12 cellular contexts compared by ENCODE assay signal in genomic region chr1:153984125-153984899, GRCh38. TPM values are rescaled to one million over a fixed set of nuclear protein-coding genes. Genes with fewer than 3 reads are reported as not detected.
DNase-seq lines count a peak whose midpoint lies in the region; TF ChIP-seq lines count a peak whose summit lies in the region.
"Had no signal": no experiment of that assay in that cellular context is flagged by ENCODE, and none has a peak within 500 bp of the region (broad histone marks: within the 10 kb centered on the region; RNA-seq: fewer than 3 reads in every experiment).

No MANE protein-coding gene starts in this region.

- H3K4me3 Mint-ChIP-seq in osteocyte (ENCODE audit: unreplicated experiment) = peak overlapping the region; percentile 99
- H3K4me3 Mint-ChIP-seq: T-helper 1 cell treated with Interleukin-12 subunit alpha and Interleukin-12 subunit beta and Interleukin-4 antibody, amounts not matched to agents 30 μg/mL and 1 μg/mL, for 36 hours had no signal

- H3K27me3 ChIP-seq in BLaER1 = no peaks in the 10 kb centered on the region
- no peaks in the 10 kb centered on the region for H3K27me3 ChIP-seq in OCI-LY3 (ENCODE audit: low read depth, low read length)

- H3K4me3 ChIP-seq in BLaER1 = no peak overlapping the region
- no peak overlapping the region for H3K4me3 ChIP-seq in OCI-LY3 (ENCODE audit: low read length)
- H3K4me3 ChIP-seq in epithelial cell of proximal tubule (ENCODE audit: low read depth, low read length) = peak overlapping the region; percentile 77

- H3K36me3 Mint-ChIP-seq in osteocyte (ENCODE audit: unreplicated experiment) = peaks cover 9% of the 10 kb centered on the region

- TF ChIP-seq CTCF in OCI-LY3 (IDR thresholded peaks at IDR 0.05; ENCODE audit: low read depth, low read length) (no peak), epithelial cell of proximal tubule (conservative IDR thresholded peaks at IDR 0.05; ENCODE audit: low read depth, low read length) (no peak), osteocyte (IDR thresholded peaks at IDR 0.05) (no peak)

- H2AFZ ChIP-seq in OCI-LY3 (ENCODE audit: low read depth, low read length) = no peak overlapping the region

- peak overlapping the region; percentile 48 for H3K27ac Mint-ChIP-seq in osteocyte (ENCODE audit: unreplicated experiment)
- H3K27ac Mint-ChIP-seq: activated T-helper 2 cell treated with anti-CD3 and anti-CD28 coated beads, Interferon-gamma antibody, Interleukin-2, Interleukin-4, amounts not matched to agents 10 μg/mL and 5 μg/mL and 100 μg/mL, durations not matched to agents 14 hours and 24 hours and 36 hours had no signal

- H3K4me1 ChIP-seq in BLaER1 (peaks cover 37% of the 10 kb centered on the region), OCI-LY3 (ENCODE audit: low read length) (peaks cover 31% of the 10 kb centered on the region)

- peaks cover 34% of the 10 kb centered on the region for H3K4me1 Mint-ChIP-seq in osteocyte (ENCODE audit: unreplicated experiment)

- no peaks in the 10 kb centered on the region for H3K79me2 ChIP-seq in OCI-LY3 (ENCODE audit: low read length)

- H3K9me3 Mint-ChIP-seq in osteocyte (ENCODE audit: unreplicated experiment) = no peaks in the 10 kb centered on the region
- H3K9me3 Mint-ChIP-seq: activated T-helper 2 cell treated with anti-CD3 and anti-CD28 coated beads, Interferon-gamma antibody, Interleukin-2, Interleukin-4, amounts not matched to agents 10 μg/mL and 5 μg/mL and 100 μg/mL, durations not matched to agents 14 hours and 24 hours and 36 hours; T-helper 1 cell treated with Interleukin-12 subunit alpha and Interleukin-12 subunit beta and Interleukin-4 antibody, amounts not matched to agents 30 μg/mL and 1 μg/mL, for 36 hours had no signal

- H4K20me1 ChIP-seq in BLaER1 = no peaks in the 10 kb centered on the region
- H4K20me1 ChIP-seq in OCI-LY3 (ENCODE audit: insufficient read depth, low read length) = no peaks in the 10 kb centered on the region

- H3K4me2 ChIP-seq in BLaER1 = peak overlapping the region; percentile 96
- peak overlapping the region; percentile 78; the same call in 1 of the 2 replicates for H3K4me2 ChIP-seq in OCI-LY3 (ENCODE audit: low read length)

- no peak overlapping the region for H3K9ac ChIP-seq in BLaER1
- H3K9ac ChIP-seq in OCI-LY3 (ENCODE audit: low read length) = no peak overlapping the region

- H3K36me3 ChIP-seq in BLaER1 (no peaks in the 10 kb centered on the region), OCI-LY3 (replicated peaks; ENCODE audit: low read depth, low read length) (no peaks in the 10 kb centered on the region)

- no peak for DNase-seq in epithelial cell of proximal tubule (ENCODE audit: low read depth)
- DNase-seq in osteocyte (ENCODE audit: extremely low spot score, unreplicated experiment) = no peak
- DNase-seq in SHP77 treated with DMSO at 0.1 percent for 48 hours (lab: John Stamatoyannopoulos, UW) = no peak
- no peak for DNase-seq in NCI-H345 treated with DMSO at 0.1 percent for 48 hours (lab: John Stamatoyannopoulos, UW; ENCODE audit: unreplicated experiment)
- no peak for DNase-seq in DMS79 treated with DMSO at 0.1 percent for 48 hours (lab: John Stamatoyannopoulos, UW)
- no peak for DNase-seq in kidney tubule cell (ENCODE audit: low spot score)
- DNase-seq: KBM-7, NCI-H524 treated with DMSO at 0.1 percent for 48 hours had no signal

- H3K27me3 Mint-ChIP-seq in osteocyte (ENCODE audit: unreplicated experiment) = no peaks in the 10 kb centered on the region

- no peaks in the 10 kb centered on the region for H3K9me3 ChIP-seq in BLaER1
- H3K9me3 ChIP-seq in OCI-LY3 (ENCODE audit: insufficient read depth, low read length) = no peaks in the 10 kb centered on the region

- no peak overlapping the region for H3K27ac ChIP-seq in BLaER1
- H3K27ac ChIP-seq in OCI-LY3 (ENCODE audit: low read length) = no peak overlapping the region

RNA-seq across cellular contexts. Expression of gene RAB13, which starts 1.8 kb away (rescaled TPM):
- total RNA-seq in epithelial cell of proximal tubule (30.5 and 41.9 TPM in 2 replicates), osteocyte (153 and 162 TPM in 2 replicates)

RNA-seq across cellular contexts. Expression of gene RPS27, which starts 6.2 kb away (rescaled TPM):
- 1,876 and 2,488 TPM in 2 replicates for total RNA-seq in epithelial cell of proximal tubule
- 1,646 and 1,797 TPM in 2 replicates for total RNA-seq in osteocyte

RNA-seq across cellular contexts. Expression of gene JTB, which starts 6.8 kb away (rescaled TPM):
- 170 and 314 TPM in 2 replicates for total RNA-seq in epithelial cell of proximal tubule
- total RNA-seq in osteocyte = 138 and 143 TPM in 2 replicates

RNA-seq across cellular contexts. Expression of gene CREB3L4, which starts 16.6 kb away (rescaled TPM):
- total RNA-seq in epithelial cell of proximal tubule (10.7 and 15.3 TPM in 2 replicates), osteocyte (9.3 and 11.1 TPM in 2 replicates)

RNA-seq across cellular contexts. Expression of gene SLC39A1, which starts 21.0 kb away (rescaled TPM):
- 107 and 145 TPM in 2 replicates for total RNA-seq in epithelial cell of proximal tubule
- 93.2 and 95.3 TPM in 2 replicates for total RNA-seq in osteocyte
